Comparison of ENCODE assay signal across 8 cellular contexts in the genomic region with DNA sequence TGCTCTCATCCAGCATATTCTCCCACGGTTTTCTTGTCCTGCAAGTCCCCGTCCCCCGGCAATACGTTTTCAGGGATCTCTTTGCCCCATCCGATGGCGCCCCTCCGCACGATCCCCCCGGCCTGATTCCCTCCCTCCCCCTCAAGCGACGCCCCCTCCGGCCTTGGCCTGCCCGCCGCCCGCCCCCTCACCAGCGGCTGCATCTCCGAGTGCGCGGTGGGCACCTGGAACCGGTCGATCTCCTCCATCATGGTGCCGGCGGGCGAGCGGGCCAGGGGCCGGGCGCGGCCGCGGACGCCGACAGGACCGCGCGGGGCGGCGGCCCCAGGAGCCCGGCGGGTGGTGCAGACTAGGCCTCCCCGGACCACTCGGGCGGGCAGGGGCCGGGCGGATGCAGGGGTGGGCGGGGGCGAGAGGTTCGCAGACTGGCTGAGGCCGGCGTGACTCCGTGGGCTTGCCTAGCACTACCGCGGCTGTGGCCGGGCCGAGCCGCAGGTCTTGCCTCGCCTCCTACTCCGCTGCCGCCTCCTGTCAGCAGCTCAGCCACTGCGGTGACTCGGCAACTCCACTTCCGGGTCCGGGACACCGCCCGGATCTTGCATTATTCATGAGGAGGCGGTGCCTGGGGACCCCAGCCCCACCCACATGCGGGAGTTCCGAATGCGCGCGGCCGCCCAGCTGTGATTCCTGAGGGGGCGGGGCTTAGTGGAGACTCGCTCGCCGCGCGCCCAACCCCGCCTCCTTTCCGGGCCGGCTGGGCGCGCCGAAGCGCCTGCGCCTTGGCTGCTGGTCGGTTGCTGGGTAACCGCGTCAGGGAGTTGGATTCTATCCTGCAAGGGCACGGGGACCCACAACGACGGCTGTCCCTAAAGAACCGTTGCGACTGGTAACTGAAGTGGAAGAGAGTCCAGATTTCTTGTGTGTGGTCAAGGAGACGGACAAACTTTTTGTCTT. TPM values are rescaled to one million over a fixed set of nuclear protein-coding genes. Genes with fewer than 3 reads are reported as not detected.
DNase-seq lines count a peak whose midpoint lies in the region; ATAC-seq and TF ChIP-seq lines count a peak whose summit lies in the region.

A gene (plus strand): TSS at position 793 of the 954 bp plus-strand sequence. CDS start 201 bp downstream, outside the sequence.
A gene with protein sequence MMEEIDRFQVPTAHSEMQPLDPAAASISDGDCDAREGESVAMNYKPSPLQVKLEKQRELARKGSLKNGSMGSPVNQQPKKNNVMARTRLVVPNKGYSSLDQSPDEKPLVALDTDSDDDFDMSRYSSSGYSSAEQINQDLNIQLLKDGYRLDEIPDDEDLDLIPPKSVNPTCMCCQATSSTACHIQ (minus strand): TSS at position 558 of the 954 bp plus-strand sequence. CDS start 307 bp downstream, at position 251.

- TF ChIP-seq CTCF in KMS-11 (conservative IDR thresholded peaks at IDR 0.05; ENCODE audit: low read depth, low read length) (no peak), Panc1 (IDR thresholded peaks at IDR 0.05) (no peak)

- no peaks in the 10 kb centered on the region for H3K9me3 Mint-ChIP-seq in activated T-cell treated with anti-CD3 and anti-CD28 coated beads, Interleukin-2, amount 50 U/mL, for 72 hours

- no peak within 1 kb of the TSS for H3K4me3 ChIP-seq in KMS-11 (IDR thresholded peaks at IDR 0.05; ENCODE audit: insufficient read depth, low read depth, low read length)
- peak within 1 kb of the TSS; percentile 79 to 84 for H3K4me3 ChIP-seq in Panc1 (ENCODE audit: low read depth in 2 of 2, low read length in 2 of 2)
- H3K4me3 ChIP-seq in muscle layer of colon (ENCODE audit: low read depth in 1 of 2, low read length in 2 of 2): peak within 1 kb of the TSS; percentile 85 to 89

- peak within 1 kb of the TSS; percentile 47 for H3K27ac Mint-ChIP-seq in activated T-cell treated with anti-CD3 and anti-CD28 coated beads, Interleukin-2, amount 50 U/mL, for 72 hours

- H3K9me3 ChIP-seq in Panc1 (ENCODE audit: control insufficient read depth, insufficient read depth, low read depth, low read length): no peaks in the 10 kb centered on the region
- no peaks in the 10 kb centered on the region for H3K9me3 ChIP-seq in muscle layer of colon (ENCODE audit: low read length)

- H3K27me3 ChIP-seq in KMS-11 (ENCODE audit: insufficient read depth, low read depth) (0 out of 2 replicates have a peak, but pooled peaks cover 2% of the 10 kb centered on the region), Panc1 (ENCODE audit: control insufficient read depth, insufficient read depth, low read length) (no peaks in the 10 kb centered on the region), muscle layer of colon (ENCODE audit: control insufficient read depth in 1 of 2, insufficient read depth in 2 of 2, low read length in 2 of 2) (no peaks in the 10 kb centered on the region)

- H3K27ac ChIP-seq in KMS-11 (peak within 1 kb of the TSS; percentile 50), Panc1 (ENCODE audit: low read length) (peak within 1 kb of the TSS; percentile 72), muscle layer of colon (ENCODE audit: low read depth, low read length) (peak within 1 kb of the TSS; percentile 73)

- H3K27me3 Mint-ChIP-seq in activated T-cell treated with anti-CD3 and anti-CD28 coated beads, Interleukin-2, amount 50 U/mL, for 72 hours (ENCODE audit: low read depth): peaks cover 16% of the 10 kb centered on the region

- H2AFZ ChIP-seq in KMS-11 (ENCODE audit: low read depth): peak within 1 kb of the TSS; percentile 47; the same call in 1 of the 2 replicates

- CTCF ChIA-PET in Panc1 (lab: Charles Lee): interaction anchor here (0.5 kb wide), 1 partner anchor 78 kb away, joined by 4 read pairs; no protein-coding TSS in a partner anchor

- peaks cover 25% of the 10 kb centered on the region for H3K79me2 ChIP-seq in KMS-11 (ENCODE audit: insufficient read depth, low read depth)

- H3K36me3 Mint-ChIP-seq in activated T-cell treated with anti-CD3 and anti-CD28 coated beads, Interleukin-2, amount 50 U/mL, for 72 hours (ENCODE audit: insufficient read depth in 2 of 2): no peaks in the 10 kb centered on the region

- peak within 1 kb of the TSS; percentile 77 for H3K4me2 ChIP-seq in KMS-11

- intact Hi-C loops in Panc1 (cut with micrococcal nuclease; ENCODE audit: unreplicated experiment): no loop called here

- peaks cover 67% of the 10 kb centered on the region for H3K4me1 Mint-ChIP-seq in activated T-cell treated with anti-CD3 and anti-CD28 coated beads, Interleukin-2, amount 50 U/mL, for 72 hours (ENCODE audit: low read depth)

- no TSS peak for BruUV-seq in Panc1 (replicated peaks; lab: Mats Ljungman, UMichigan)

- H4K20me1 ChIP-seq in KMS-11 (ENCODE audit: insufficient read depth): no peaks in the 10 kb centered on the region

- H3K9ac ChIP-seq in KMS-11 (peak within 1 kb of the TSS; percentile 71; the same call in 1 of the 2 replicates), muscle layer of colon (ENCODE audit: low read length) (peak within 1 kb of the TSS; percentile 74)

- POLR2A ChIA-PET in Panc1 (lab: Charles Lee): no interaction called here

- ATAC-seq in GM21786 (IDR thresholded peaks at IDR 0.05; ENCODE audit: unreplicated experiment) (peak; percentile 99), Panc1 (peak; percentile 97), esophagus mucosa (peak; percentile 98)
- peak; percentile 94 to 95 for ATAC-seq in activated T-cell treated with anti-CD3 and anti-CD28 coated beads, Interleukin-2, amount 50 U/mL, for 72 hours (replicated peaks in 1 of 2)

- DNase-seq in DMS79 treated with DMSO at 0.1 percent for 48 hours (lab: John Stamatoyannopoulos, UW) (peak; percentile 95), Panc1 (ENCODE audit: low read depth, low spot score) (peak; percentile 86)
- peak; percentile 98 to 100 for DNase-seq in activated T-cell treated with anti-CD3 and anti-CD28 coated beads, Interleukin-2, amount 50 U/mL, for 72 hours
- DNase-seq in stimulated activated CD8-positive, alpha-beta memory T cell treated with anti-CD3 and anti-CD28 coated beads, Interleukin-7, amount 100 ng/mL, for 1 hour (ENCODE audit: low read depth in 2 of 2): peak; percentile 98

- H3K4me3 Mint-ChIP-seq in activated T-cell treated with anti-CD3 and anti-CD28 coated beads, Interleukin-2, amount 50 U/mL, for 72 hours: peak within 1 kb of the TSS; percentile 90 to 93

- no peaks in the 10 kb centered on the region for H3K36me3 ChIP-seq in KMS-11 (ENCODE audit: insufficient read depth)
- H3K36me3 ChIP-seq in Panc1 (ENCODE audit: control insufficient read depth, insufficient read depth, low read length): no peaks in the 10 kb centered on the region
- H3K36me3 ChIP-seq in muscle layer of colon (ENCODE audit: insufficient read depth, low read length): no peaks in the 10 kb centered on the region

- in situ Hi-C loops in Panc1 (cut with HindIII; ENCODE audit: low pct_unique_long_range_greater_than_20kb, low sequenced_read_pairs): no loop called here

- H3K4me1 ChIP-seq in KMS-11 (ENCODE audit: low read depth, poor library complexity, severe bottlenecking): peaks cover 18% of the 10 kb centered on the region
- H3K4me1 ChIP-seq in Panc1 (ENCODE audit: control insufficient read depth, insufficient read depth, low read length): peaks cover 14% of the 10 kb centered on the region
- H3K4me1 ChIP-seq in muscle layer of colon (ENCODE audit: insufficient read depth, low read length): peaks cover 12% of the 10 kb centered on the region

RNA-seq across cellular contexts. Expression of the first gene that starts in this region (rescaled TPM):
- total RNA-seq in Panc1 (2021; ENCODE audit: unreplicated experiment) (2.2 TPM), esophagus mucosa (not detected)
- polyA plus RNA-seq in Panc1 (2012; ENCODE audit: insufficient read length): 1.3 TPM
- under 1 TPM in 1 of 2 donors, not detected in 1; 0.23 TPM for total RNA-seq in activated T-cell treated with anti-CD3 and anti-CD28 coated beads, Interleukin-2, amount 50 U/mL, for 72 hours

RNA-seq across cellular contexts. Expression of the second gene that starts in this region (rescaled TPM):
- total RNA-seq in Panc1 (2021; ENCODE audit: unreplicated experiment) (38.6 TPM), esophagus mucosa (4.5 TPM)
- 26.2 TPM for polyA plus RNA-seq in Panc1 (2012; ENCODE audit: insufficient read length)
- 10 to 100 TPM; 15.2 to 18.1 TPM for total RNA-seq in activated T-cell treated with anti-CD3 and anti-CD28 coated beads, Interleukin-2, amount 50 U/mL, for 72 hours
